In the genomic region with DNA sequence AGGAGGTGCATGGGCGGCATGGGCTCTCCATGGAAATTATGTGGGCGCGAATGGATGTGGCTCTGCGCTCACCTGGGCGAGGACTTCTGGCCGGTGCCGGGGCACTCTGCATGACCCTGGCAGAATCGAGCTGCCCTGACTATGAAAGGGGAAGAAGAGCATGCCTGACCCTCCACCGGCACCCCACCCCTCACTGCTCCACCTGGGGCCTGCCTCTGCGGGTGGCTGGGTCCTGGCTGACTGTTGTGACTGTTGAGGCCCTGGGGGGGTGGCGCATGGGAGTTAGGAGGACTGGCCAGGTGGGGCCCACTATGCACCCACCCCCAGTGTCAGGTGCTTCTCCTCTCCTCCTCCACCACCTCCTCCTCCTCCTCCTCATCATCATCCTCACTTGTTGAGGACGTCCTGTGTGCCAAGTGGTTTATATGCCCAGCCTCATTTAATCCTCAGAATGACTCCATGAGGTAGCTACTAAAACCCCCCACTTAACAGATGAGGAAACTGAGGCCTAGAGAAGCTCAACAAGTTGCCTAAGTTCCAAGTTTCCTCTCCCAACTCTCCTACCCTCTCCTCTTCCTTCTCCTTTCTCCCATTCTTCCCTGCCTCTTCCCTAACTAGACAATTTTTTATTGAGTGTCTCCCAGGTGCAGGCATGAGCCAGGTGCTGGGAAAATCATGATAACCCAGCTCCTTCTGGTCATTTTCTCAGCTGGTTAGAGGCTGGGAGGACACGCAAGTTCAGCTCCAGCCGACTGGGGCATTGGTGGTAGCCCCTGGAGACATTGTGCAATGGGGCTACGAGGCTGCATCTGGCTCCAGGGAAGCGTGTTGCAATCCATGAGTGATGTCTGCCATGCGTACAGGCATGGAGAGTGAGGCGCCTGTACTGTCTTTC, we compare ENCODE assay signal across 10 cellular contexts. TPM values are rescaled to one million over a fixed set of nuclear protein-coding genes. Genes with fewer than 3 reads are reported as not detected.
DNase-seq lines count a peak whose midpoint lies in the region; ATAC-seq, FAIRE-seq and TF ChIP-seq lines count a peak whose summit lies in the region.
"Had no signal": no experiment of that assay in that cellular context is flagged by ENCODE, and none has a peak within 500 bp of the region (broad histone marks: within the 10 kb centered on the region; RNA-seq: fewer than 3 reads in every experiment).

No MANE protein-coding gene starts in this region.

- no peaks in the 10 kb centered on the region for H3K79me2 ChIP-seq in keratinocyte (ENCODE audit: control insufficient read depth, insufficient read depth, low read length)

- no peaks in the 10 kb centered on the region for H3K9me3 Mint-ChIP-seq in activated T-helper 17 cell treated with anti-CD3 and anti-CD28 coated beads, Interleukin-2, amount 50 U/mL, for 72 hours

- H3K27ac ChIP-seq in keratinocyte (ENCODE audit: control insufficient read depth, insufficient read depth, low read length) (peak overlapping the region; percentile 53), upper lobe of left lung (peak overlapping the region; percentile 88 to 94 (median 92))

- 57 to 85% methylated on average over 11 to 13 of the region's 18 CpGs for WGBS in upper lobe of left lung, 2 donors

- dilution Hi-C loops in keratinocyte (cut with MboI; ENCODE audit: extremely low pct_ligation_motif_present, low sequenced_read_pairs) = no loop called here

- peak overlapping the region; percentile 51 for H3K4me2 ChIP-seq in keratinocyte (ENCODE audit: control insufficient read depth, extremely low read depth, insufficient read depth, low read depth, low read length)

- no peaks in the 10 kb centered on the region for H4K20me1 ChIP-seq in keratinocyte (ENCODE audit: control insufficient read depth, extremely low read depth, insufficient read depth, low read length)

- H3K4me1 Mint-ChIP-seq in activated T-helper 17 cell treated with anti-CD3 and anti-CD28 coated beads, Interleukin-2, amount 50 U/mL, for 72 hours = peaks cover 26% of the 10 kb centered on the region

- no peak overlapping the region for H2AFZ ChIP-seq in keratinocyte (ENCODE audit: control insufficient read depth, low read length)

- TF ChIP-seq CTCF in keratinocyte (optimal IDR thresholded peaks at IDR 0.05 in 1 of 3, IDR thresholded peaks at IDR 0.05 in 1 of 3, conservative IDR thresholded peaks at IDR 0.05 in 1 of 3; ENCODE audit: extremely low read depth in 1 of 3, insufficient read depth in 2 of 3, low read length in 3 of 3) (no peak), upper lobe of left lung (IDR thresholded peaks at IDR 0.05) (no peak)

- H3K9ac ChIP-seq in keratinocyte (ENCODE audit: control insufficient read depth, extremely low read depth, insufficient read depth, low read length) = no peak overlapping the region

- H3K27me3 ChIP-seq in keratinocyte (ENCODE audit: control insufficient read depth, extremely low read depth, insufficient read depth, low read length) (no peaks in the 10 kb centered on the region), upper lobe of left lung (no peaks in the 10 kb centered on the region)

- ATAC-seq in Right ventricle myocardium inferior (peak; percentile 53), upper lobe of left lung (ENCODE audit: low FRiP score in 2 of 2) (peak in 1 of 2 donors; percentile 55), GM19395 (IDR thresholded peaks at IDR 0.05; ENCODE audit: unreplicated experiment) (no peak)
- no peak for ATAC-seq in activated T-helper 17 cell treated with anti-CD3 and anti-CD28 coated beads, Interleukin-2, amount 50 U/mL, for 72 hours (replicated peaks)

- DNase-seq in Right ventricle myocardium inferior (ENCODE audit: missing footprints) = peak; percentile 80
- DNase-seq in cardiac septum (ENCODE audit: low spot score) = no peak
- no peak for DNase-seq in keratinocyte (ENCODE audit: low read depth, low spot score)
- DNase-seq in upper lobe of left lung = peak; percentile 55 to 82
- no peak for DNase-seq in activated CD8-positive, alpha-beta memory T cell treated with anti-CD3 and anti-CD28 coated beads for 24 hours
- DNase-seq in NCI-H146 treated with DMSO at 0.1 percent for 48 hours (lab: John Stamatoyannopoulos, UW; ENCODE audit: unreplicated experiment) = no peak

- TF ChIP-seq POLR2A in upper lobe of left lung (IDR thresholded peaks at IDR 0.05) = no peak

- peak overlapping the region; percentile 57 for H3K4me3 Mint-ChIP-seq in activated T-helper 17 cell treated with anti-CD3 and anti-CD28 coated beads, Interleukin-2, amount 50 U/mL, for 72 hours

- H3K27ac Mint-ChIP-seq in activated T-helper 17 cell treated with anti-CD3 and anti-CD28 coated beads, Interleukin-2, amount 50 U/mL, for 72 hours = peak overlapping the region; percentile 51

- FAIRE-seq in keratinocyte (lab: Jason Lieb, UNC) = no peak
- FAIRE-seq: G401.6 had no signal

- no peaks in the 10 kb centered on the region for H3K27me3 Mint-ChIP-seq in activated T-helper 17 cell treated with anti-CD3 and anti-CD28 coated beads, Interleukin-2, amount 50 U/mL, for 72 hours

- no peak overlapping the region for H3K4me3 ChIP-seq in keratinocyte (ENCODE audit: control insufficient read depth in 2 of 3, extremely low read depth in 1 of 3, insufficient read depth in 2 of 3, low read depth in 1 of 3, low read length in 3 of 3)
- peak overlapping the region in 1 of 4 donors; percentile 39 for H3K4me3 ChIP-seq in upper lobe of left lung

- no peaks in the 10 kb centered on the region for H3K36me3 ChIP-seq in keratinocyte (ENCODE audit: control insufficient read depth in 2 of 2, extremely low read depth in 1 of 2, insufficient read depth in 2 of 2, low read length in 2 of 2)
- H3K36me3 ChIP-seq in upper lobe of left lung = no peaks in the 10 kb centered on the region

- H3K9me3 ChIP-seq in keratinocyte (ENCODE audit: control insufficient read depth, low read depth, low read length) (no peaks in the 10 kb centered on the region), upper lobe of left lung (no peaks in the 10 kb centered on the region)

- no peak for TF ChIP-seq EP300 in upper lobe of left lung (IDR thresholded peaks at IDR 0.05)

- peaks cover 3% of the 10 kb centered on the region for H3K9me1 ChIP-seq in keratinocyte (ENCODE audit: control insufficient read depth, extremely low read depth, insufficient read depth, low read length)

- H3K4me1 ChIP-seq in keratinocyte (ENCODE audit: control insufficient read depth, extremely low read depth, insufficient read depth, low read length) (peaks cover 48% of the 10 kb centered on the region), upper lobe of left lung (peaks cover 59 to 84% (median 73%) of the 10 kb centered on the region in 4 donors)

- intact Hi-C loops in Right ventricle myocardium inferior (cut with DNase I) (loop anchor here (5.0 to 10.0 kb wide), 2 partner anchors 119 to 146 kb away; no protein-coding TSS in a partner anchor), cardiac septum (cut with DNase I) (loop anchor here (2.0 to 5.0 kb wide), 5 partner anchors 121 to 343 kb away; no protein-coding TSS in a partner anchor)

- H3K36me3 Mint-ChIP-seq in activated T-helper 17 cell treated with anti-CD3 and anti-CD28 coated beads, Interleukin-2, amount 50 U/mL, for 72 hours (ENCODE audit: low read depth) = no peaks in the 10 kb centered on the region

RNA-seq across cellular contexts. Expression of a gene that starts 2.3 kb away (rescaled TPM):
- total RNA-seq in Right ventricle myocardium inferior (not detected), cardiac septum (not detected), upper lobe of left lung (under 1 TPM in 4 of 6 donors, not detected in 2; 0.30 to 0.98 (median 0.77) TPM)
- total RNA-seq in activated T-helper 17 cell treated with anti-CD3 and anti-CD28 coated beads, Interleukin-2, amount 50 U/mL, for 72 hours = under 1 TPM in 1 of 2 donors, not detected in 1; 0.82 TPM
- 1.4 to 2.7 TPM (median 1.5 TPM) in 3 replicates for polyA plus RNA-seq in keratinocyte
- 0.19 TPM for polyA plus RNA-seq in keratinocyte (2011; ENCODE audit: low read depth)
- 0.51 and 1.0 TPM in 2 replicates for polyA plus RNA-seq in keratinocyte (2011; cell fraction: cytosol; rRNA removed)
- 0.90 and 1.2 TPM in 2 replicates for polyA plus RNA-seq in keratinocyte (2011; cell fraction: nucleus; rRNA removed)
- polyA plus RNA-seq in keratinocyte (2012; ENCODE audit: low replicate concordance) = 0.31 and 3.1 TPM in 2 replicates
- polyA minus RNA-seq in keratinocyte = 0.74 to 6.2 TPM (median 0.89 TPM) in 3 replicates
- polyA minus RNA-seq in keratinocyte (2011; cell fraction: cytosol; rRNA and poly(A)+ RNA removed) = not detected
- 0.74 TPM in 1 of 2 replicates, not detected in the other for polyA minus RNA-seq in keratinocyte (2011; cell fraction: nucleus; rRNA and poly(A)+ RNA removed)
- total RNA-seq: urinary bladder had no signal

Comparison
In these comparisons a context has a peak if more than half of its experiments do, and no peak if none do; other contexts are left out.
1. DNase-seq: peak in Right ventricle myocardium inferior (single experiment) and upper lobe of left lung (2 of 2); none in cardiac septum (single experiment), keratinocyte (single experiment), activated CD8-positive, alpha-beta memory T cell treated with anti-CD3 and anti-CD28 coated beads for 24 hours (single experiment) and NCI-H146 treated with DMSO at 0.1 percent for 48 hours (single experiment).